ENCODE assay signal across 21 cellular contexts in genomic region chr15:49721091-49721490, GRCh38.
"Had no signal": no experiment of that assay in that cellular context is flagged by ENCODE, and none has a peak within 500 bp of the region (broad histone marks: within the 10 kb centered on the region; RNA-seq: fewer than 3 reads in every experiment).

No MANE protein-coding gene starts in this region.

- H3K27me3 ChIP-seq: colonic mucosa, esophagus squamous epithelium, gastrocnemius medialis, right lobe of liver, spleen had no signal

- H3K4me3 ChIP-seq: colonic mucosa, esophagus squamous epithelium, gastrocnemius medialis, left ventricle myocardium inferior, lower lobe of right lung, psoas muscle, right lobe of liver, spleen had no signal

- H3K27ac ChIP-seq: colonic mucosa, esophagus squamous epithelium, gastrocnemius medialis, left ventricle myocardium inferior, lower lobe of right lung, psoas muscle, right lobe of liver, spleen had no signal

- FAIRE-seq: urothelium cell line had no signal

- H3K4me3 Mint-ChIP-seq: memory B cell; naive B cell; nephron progenitor cell; stimulated activated memory B cell treated with anti-CD40 and anti-IgM and Interleukin-4, amounts not matched to agents 10 μg/mL and 1 μg/mL and 100 μg/mL, for 72 hours; stimulated activated naive CD8-positive, alpha-beta T cell treated with anti-CD3 and anti-CD28 coated beads, Interleukin-15, Interleukin-2, amounts not matched to agents 100 ng/mL and 50 ng/mL, for 24 hours; type B pancreatic cell had no signal

- ATAC-seq: gastrocnemius medialis; left cardiac atrium; lower lobe of right lung; psoas muscle; stimulated activated memory B cell treated with anti-CD40 and anti-IgM and Interleukin-4, amounts not matched to agents 10 μg/mL and 1 μg/mL and 100 μg/mL, for 72 hours had no signal

- H3K4me1 Mint-ChIP-seq: memory B cell; naive B cell; nephron progenitor cell; stimulated activated memory B cell treated with anti-CD40 and anti-IgM and Interleukin-4, amounts not matched to agents 10 μg/mL and 1 μg/mL and 100 μg/mL, for 72 hours had no signal

- DNase-seq: colonic mucosa; dermis blood vessel endothelial cell; esophagus squamous epithelium; gastrocnemius medialis; kidney; left cardiac atrium; left ventricle myocardium inferior; lower lobe of right lung; naive B cell; nephron progenitor cell; psoas muscle; right lobe of liver; spleen; stimulated activated CD4-positive, alpha-beta T cell treated with anti-CD3 and anti-CD28 coated beads, Interleukin-15, amount 100 ng/mL, for 24 hours; stimulated activated CD4-positive, alpha-beta T cell treated with anti-CD3 and anti-CD28 coated beads, Interleukin-1b, Interleukin-23, amount 100 ng/mL, for 48 hours; stimulated activated CD4-positive, alpha-beta T cell treated with anti-CD3 and anti-CD28 coated beads, Interleukin-4, amount 100 ng/mL, for 24 hours had no signal

- H3K4me1 ChIP-seq: colonic mucosa, esophagus squamous epithelium, psoas muscle, right lobe of liver had no signal

- H3K27me3 Mint-ChIP-seq: type B pancreatic cell had no signal

- H3K9me3 ChIP-seq: colonic mucosa, esophagus squamous epithelium, gastrocnemius medialis, psoas muscle, right lobe of liver had no signal

- H3K36me3 Mint-ChIP-seq: memory B cell; stimulated activated memory B cell treated with anti-CD40 and anti-IgM and Interleukin-4, amounts not matched to agents 10 μg/mL and 1 μg/mL and 100 μg/mL, for 72 hours; type B pancreatic cell had no signal

- H3K27ac Mint-ChIP-seq: memory B cell; naive B cell; nephron progenitor cell; stimulated activated memory B cell treated with anti-CD40 and anti-IgM and Interleukin-4, amounts not matched to agents 10 μg/mL and 1 μg/mL and 100 μg/mL, for 72 hours; stimulated activated naive CD8-positive, alpha-beta T cell treated with anti-CD3 and anti-CD28 coated beads, Interleukin-15, Interleukin-2, amounts not matched to agents 100 ng/mL and 50 ng/mL, for 24 hours; type B pancreatic cell had no signal

- H3K36me3 ChIP-seq: colonic mucosa, esophagus squamous epithelium, gastrocnemius medialis, left ventricle myocardium inferior, lower lobe of right lung, right lobe of liver, spleen had no signal
